In the genomic region with DNA sequence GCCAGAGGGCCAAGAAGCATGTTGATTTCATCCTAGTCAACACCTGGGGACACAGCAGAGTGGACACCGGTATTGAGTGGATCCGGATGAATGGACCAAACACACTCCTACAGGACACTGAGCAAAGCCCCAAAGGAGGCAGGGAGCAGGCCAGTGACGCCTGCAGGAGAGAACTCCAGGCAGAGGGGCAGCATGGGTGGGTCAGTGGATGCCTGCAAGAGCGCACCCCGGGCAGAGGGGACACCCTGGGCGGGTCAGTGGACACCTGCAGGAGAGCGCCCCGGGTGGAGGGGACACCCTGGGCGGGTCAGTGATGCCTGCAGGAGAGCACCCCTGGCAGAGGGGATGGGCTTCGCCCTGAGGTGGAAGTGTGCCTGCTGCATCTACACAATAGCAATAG, we compare ENCODE assay signal across 31 cellular contexts. TPM values are rescaled to one million over a fixed set of nuclear protein-coding genes. Genes with fewer than 3 reads are reported as not detected.
"Had no signal": no experiment of that assay in that cellular context is flagged by ENCODE, and none has a peak within 500 bp of the region (broad histone marks: within the 10 kb centered on the region; RNA-seq: fewer than 3 reads in every experiment).

No MANE protein-coding gene starts in this region.

- H3K27ac Mint-ChIP-seq: activated CD4-positive, alpha-beta T cell treated with anti-CD3 and anti-CD28 coated beads for 36 hours; activated CD4-positive, alpha-beta T cell treated with anti-CD3 and anti-CD28 coated beads, Interleukin-2, amount 10 ng/mL, durations not matched to agents 7 days and 5 days; activated CD8-positive, alpha-beta T cell treated with anti-CD3 and anti-CD28 coated beads for 36 hours; activated naive CD8-positive, alpha-beta T cell; activated T-helper 17 cell treated with anti-CD3 and anti-CD28 coated beads, Interleukin-2, amount 50 U/mL, for 72 hours; effector memory CD8-positive, alpha-beta T cell; T-helper 17 cell; T-helper 2 cell treated with Interferon-gamma antibody and Interleukin-4, amounts not matched to agents 5 μg/mL and 100 μg/mL, for 36 hours had no signal

- H3K9me3 ChIP-seq: body of pancreas had no signal

- H3K9me3 Mint-ChIP-seq: activated CD4-positive, alpha-beta T cell treated with anti-CD3 and anti-CD28 coated beads, Interleukin-2, amount 10 ng/mL, durations not matched to agents 7 days and 5 days; activated CD8-positive, alpha-beta T cell treated with anti-CD3 and anti-CD28 coated beads for 36 hours; activated T-cell treated with anti-CD3 and anti-CD28 coated beads, Interleukin-2, amount 50 U/mL, for 4 hours; effector memory CD8-positive, alpha-beta T cell; T-helper 2 cell treated with Interferon-gamma antibody and Interleukin-4, amounts not matched to agents 5 μg/mL and 100 μg/mL, for 36 hours had no signal

- DNase-seq: activated CD4-positive, alpha-beta T cell treated with anti-CD3 and anti-CD28 coated beads for 36 hours; activated CD4-positive, alpha-beta T cell treated with anti-CD3 and anti-CD28 coated beads, Interleukin-2, amount 10 ng/mL, durations not matched to agents 7 days and 5 days; activated CD4-positive, alpha-beta T cell treated with anti-CD3 and anti-CD28 coated beads, Interleukin-2, amount 50 U/mL, for 48 hours; activated CD4-positive, CD25-positive, alpha-beta regulatory T cell; activated CD4-positive, CD25-positive, alpha-beta regulatory T cell treated with anti-CD3 and anti-CD28 coated beads, Interleukin-2, amount 50 U/mL, for 72 hours; activated CD8-positive, alpha-beta memory T cell treated with anti-CD3 and anti-CD28 coated beads for 24 hours; activated CD8-positive, alpha-beta T cell treated with anti-CD3 and anti-CD28 coated beads for 36 hours; activated effector memory CD4-positive, alpha-beta T cell treated with Interleukin-2 at 50 U/mL for 16 hours; activated gamma-delta T cell treated with Interleukin-2 at 50 U/mL for 16 hours; activated naive CD4-positive, alpha-beta T cell treated with anti-CD3 and anti-CD28 coated beads, Interleukin-2, amount 50 U/mL, for 16 hours; activated naive CD4-positive, alpha-beta T cell treated with Interleukin-2 at 50 U/mL for 16 hours; activated T-cell treated with anti-CD3 and anti-CD28 coated beads, Interleukin-2, amount 50 U/mL, for 4 hours; amniotic stem cell; anterior cingulate cortex; body of pancreas; caudate nucleus; cortex of kidney; dermis blood vessel endothelial cell; effector CD4-positive, alpha-beta T cell; effector memory CD8-positive, alpha-beta T cell; erythroblast; esophagus squamous epithelium; foreskin melanocyte; SW 1271; T-helper 1 cell; T-helper 17 cell; T1000 had no signal

- H3K4me1 Mint-ChIP-seq: activated T-helper 17 cell treated with anti-CD3 and anti-CD28 coated beads, Interleukin-2, amount 50 U/mL, for 72 hours had no signal

- H3K4me3 ChIP-seq: body of pancreas, esophagus squamous epithelium, gastroesophageal sphincter had no signal

- H3K4me1 ChIP-seq: body of pancreas, gastroesophageal sphincter had no signal

- H3K36me3 ChIP-seq: esophagus squamous epithelium, gastroesophageal sphincter had no signal

- ATAC-seq: activated CD4-positive, alpha-beta T cell treated with anti-CD3 and anti-CD28 coated beads for 36 hours; activated CD8-positive, alpha-beta T cell treated with anti-CD3 and anti-CD28 coated beads for 36 hours; activated T-cell treated with anti-CD3 and anti-CD28 coated beads, Interleukin-2, amount 50 U/mL, for 4 hours; activated T-helper 17 cell treated with anti-CD3 and anti-CD28 coated beads, Interleukin-2, amount 50 U/mL, for 72 hours; body of pancreas; effector memory CD8-positive, alpha-beta T cell; gastroesophageal sphincter; T-helper 17 cell had no signal

- H3K27ac ChIP-seq: body of pancreas, esophagus squamous epithelium, gastroesophageal sphincter had no signal

- H3K4me3 Mint-ChIP-seq: activated CD4-positive, alpha-beta T cell treated with anti-CD3 and anti-CD28 coated beads for 36 hours; activated CD4-positive, alpha-beta T cell treated with anti-CD3 and anti-CD28 coated beads, Interleukin-2, amount 10 ng/mL, durations not matched to agents 7 days and 5 days; activated CD8-positive, alpha-beta T cell treated with anti-CD3 and anti-CD28 coated beads for 36 hours; activated naive CD8-positive, alpha-beta T cell; activated T-cell treated with anti-CD3 and anti-CD28 coated beads, Interleukin-2, amount 50 U/mL, for 4 hours; activated T-helper 17 cell treated with anti-CD3 and anti-CD28 coated beads, Interleukin-2, amount 50 U/mL, for 72 hours; effector memory CD8-positive, alpha-beta T cell; T-helper 17 cell; T-helper 2 cell treated with Interferon-gamma antibody and Interleukin-4, amounts not matched to agents 5 μg/mL and 100 μg/mL, for 36 hours had no signal

- H3K27me3 ChIP-seq: body of pancreas had no signal

RNA-seq across cellular contexts. Expression of gene HRH1, which starts 27.6 kb away (rescaled TPM):
- total RNA-seq: T-helper 17 cell had no signal
